Comparison of ENCODE assay signal across 1 cellular context in the genomic region with DNA sequence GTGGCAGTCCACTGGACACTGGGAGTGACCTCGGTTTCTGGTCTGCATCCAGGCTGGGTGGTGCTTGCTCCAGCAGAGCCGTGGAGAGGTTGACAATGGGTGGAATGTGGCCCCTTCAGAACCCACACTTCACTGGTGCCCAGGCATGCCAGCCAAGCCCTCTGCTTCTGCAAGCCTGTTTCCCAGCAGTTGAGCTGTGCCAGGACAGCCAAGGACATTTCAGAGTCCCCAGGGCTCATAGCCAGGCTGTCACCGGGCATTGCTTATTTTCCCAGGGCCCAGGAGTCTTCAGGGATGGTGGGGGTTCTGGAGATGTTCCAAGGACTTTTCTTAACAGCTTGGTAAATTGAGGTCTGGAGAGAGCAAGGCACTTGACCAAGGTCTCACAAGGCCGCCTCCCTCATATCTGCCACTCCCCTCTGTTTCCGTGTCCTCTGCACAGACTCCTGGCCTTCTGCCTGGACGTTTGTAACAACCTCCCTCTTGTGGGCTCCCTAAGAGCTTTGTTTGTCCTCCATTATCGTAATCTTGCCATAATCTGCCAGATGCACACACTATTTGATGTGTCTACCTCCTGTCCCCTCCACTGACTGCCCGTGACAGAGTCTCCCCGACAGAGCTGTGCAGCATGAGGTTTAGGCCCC.
TF ChIP-seq lines count a peak whose summit lies in the region.

No MANE protein-coding gene starts in this region.

TF ChIP-seq in SK-N-SH, 30 proteins besides CTCF, POLR2A, EP300 and RAD21 (continued from another document):
- TF ChIP-seq REST (IDR thresholded peaks at IDR 0.05; ENCODE audit: low read depth, low read length) (no peak), ELF1 (IDR thresholded peaks at IDR 0.05) (no peak), IRF3 (IDR thresholded peaks at IDR 0.05; ENCODE audit: low read depth, low read length) (no peak), GABPA (IDR thresholded peaks at IDR 0.05; ENCODE audit: low read depth) (no peak), FOXJ3 (CRISPR knock-in tag; IDR thresholded peaks at IDR 0.05) (0 out of 2 replicates have a peak, but pooled peaks have one; percentile 55)
